27 cellular contexts compared by ENCODE assay signal in the genomic region with DNA sequence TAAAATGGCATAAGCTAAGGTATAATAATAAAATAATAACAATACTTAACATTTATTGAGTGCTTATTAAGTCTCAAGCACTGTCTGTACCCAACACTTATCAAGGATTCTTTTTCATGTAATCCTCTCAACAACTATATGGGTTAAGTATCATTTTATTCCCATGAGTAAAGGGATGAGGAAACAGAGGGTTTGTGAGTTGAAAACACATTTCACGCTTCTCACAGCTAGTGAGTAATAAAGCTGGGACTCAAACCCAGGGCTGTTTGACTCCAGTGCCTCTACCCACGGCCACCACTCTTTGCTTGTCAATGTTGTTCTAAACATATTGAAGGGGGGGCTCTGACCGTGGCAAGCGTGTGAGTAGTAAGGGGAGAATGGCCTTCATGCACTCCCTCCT. TPM values are rescaled to one million over a fixed set of nuclear protein-coding genes. Genes with fewer than 3 reads are reported as not detected.
A peak's percentile ranks its signal among the peaks of the same experiment; 100 is the strongest.
DNase-seq lines count a peak whose midpoint lies in the region; ATAC-seq and TF ChIP-seq lines count a peak whose summit lies in the region.
"Had no signal": no experiment of that assay in that cellular context is flagged by ENCODE, and none has a peak within 500 bp of the region (broad histone marks: within the 10 kb centered on the region; RNA-seq: fewer than 3 reads in every experiment).

No MANE protein-coding gene starts in this region.

- H3K36me3 Mint-ChIP-seq in natural killer cell: no peaks in the 10 kb centered on the region
- no peaks in the 10 kb centered on the region for H3K36me3 Mint-ChIP-seq in natural killer cell treated with Interleukin-12 subunit alpha and Interleukin-12 subunit beta and Interleukin-15 and Interleukin-18, amount 100 ng/mL, for 72 hours
- peaks cover 68% of the 10 kb centered on the region for H3K36me3 Mint-ChIP-seq in central memory CD8-positive, alpha-beta T cell (ENCODE audit: insufficient read depth)

- intact Hi-C loops in natural killer cell (cut with micrococcal nuclease) (no loop called here), dorsolateral prefrontal cortex (cut with DNase I) (no loop called here), PC-9 (cut with micrococcal nuclease; ENCODE audit: unreplicated experiment) (no loop called here)

- H3K79me2 ChIP-seq in PC-9 (ENCODE audit: low read depth): no peaks in the 10 kb centered on the region

- peaks cover 70% of the 10 kb centered on the region for H3K4me1 ChIP-seq in PC-9 (replicated peaks; ENCODE audit: insufficient read depth)

- H3K27ac Mint-ChIP-seq in natural killer cell: peak overlapping the region; percentile 87 to 88
- H3K27ac Mint-ChIP-seq in natural killer cell treated with Interleukin-12 subunit alpha and Interleukin-12 subunit beta and Interleukin-15 and Interleukin-18, amount 100 ng/mL, for 72 hours: peak overlapping the region in 1 of 2 donors; percentile 32
- H3K27ac Mint-ChIP-seq in central memory CD8-positive, alpha-beta T cell (ENCODE audit: low read depth): peak overlapping the region; percentile 76
- H3K27ac Mint-ChIP-seq: endodermal cell had no signal

- H3K4me3 ChIP-seq in dorsolateral prefrontal cortex (no peak overlapping the region), PC-9 (no peak overlapping the region)
- H3K4me3 ChIP-seq: A549, body of pancreas, esophagus squamous epithelium, GM12878, lung, tibial nerve had no signal

- no peaks in the 10 kb centered on the region for H3K36me3 ChIP-seq in PC-9 (ENCODE audit: low read depth)
- H3K36me3 ChIP-seq: esophagus squamous epithelium, tibial nerve had no signal

- POLR2A ChIA-PET in PC-9 (lab: Charles Lee; ENCODE audit: unreplicated experiment): no interaction called here

- H3K4me2 ChIP-seq in PC-9: no peak overlapping the region
- H3K4me2 ChIP-seq: A549 had no signal

- no peaks in the 10 kb centered on the region for H3K9me3 Mint-ChIP-seq in natural killer cell
- no peaks in the 10 kb centered on the region for H3K9me3 Mint-ChIP-seq in natural killer cell treated with Interleukin-12 subunit alpha and Interleukin-12 subunit beta and Interleukin-15 and Interleukin-18, amount 100 ng/mL, for 72 hours
- no peaks in the 10 kb centered on the region for H3K9me3 Mint-ChIP-seq in central memory CD8-positive, alpha-beta T cell
- H3K9me3 Mint-ChIP-seq: activated T-helper 17 cell treated with anti-CD3 and anti-CD28 coated beads, Interleukin-2, amount 50 U/mL, for 72 hours had no signal

- no peaks in the 10 kb centered on the region for H4K20me1 ChIP-seq in PC-9 (ENCODE audit: insufficient read depth)

- H3K4me3 Mint-ChIP-seq in natural killer cell: no peak overlapping the region
- no peak overlapping the region for H3K4me3 Mint-ChIP-seq in natural killer cell treated with Interleukin-12 subunit alpha and Interleukin-12 subunit beta and Interleukin-15 and Interleukin-18, amount 100 ng/mL, for 72 hours
- no peak overlapping the region for H3K4me3 Mint-ChIP-seq in central memory CD8-positive, alpha-beta T cell
- H3K4me3 Mint-ChIP-seq: activated T-helper 17 cell treated with anti-CD3 and anti-CD28 coated beads, Interleukin-2, amount 50 U/mL, for 72 hours; endodermal cell had no signal

- peaks cover 58 to 82% of the 10 kb centered on the region in 2 donors for H3K4me1 Mint-ChIP-seq in natural killer cell
- H3K4me1 Mint-ChIP-seq in natural killer cell treated with Interleukin-12 subunit alpha and Interleukin-12 subunit beta and Interleukin-15 and Interleukin-18, amount 100 ng/mL, for 72 hours (ENCODE audit: low read depth in 2 of 2): peaks cover 44 to 62% of the 10 kb centered on the region in 2 donors
- peaks cover 82% of the 10 kb centered on the region for H3K4me1 Mint-ChIP-seq in central memory CD8-positive, alpha-beta T cell

- no peak for DNase-seq in natural killer cell
- no peak for DNase-seq in natural killer cell treated with Interleukin-12 subunit alpha and Interleukin-12 subunit beta and Interleukin-15 and Interleukin-18, amount 100 ng/mL, for 72 hours (ENCODE audit: low spot score)
- DNase-seq in NCI-H524 treated with DMSO at 0.1 percent for 48 hours (lab: John Stamatoyannopoulos, UW): peak; percentile 71
- no peak for DNase-seq in central memory CD8-positive, alpha-beta T cell (ENCODE audit: low spot score in 2 of 2)
- no peak for DNase-seq in dorsolateral prefrontal cortex
- no peak for DNase-seq in PC-9
- no peak for DNase-seq in NK-92 (lab: John Stamatoyannopoulos, UW; ENCODE audit: unreplicated experiment)
- no peak for DNase-seq in activated effector memory CD4-positive, alpha-beta T cell treated with anti-CD3 and anti-CD28 coated beads, Interleukin-2, amount 50 U/mL, for 16 hours
- DNase-seq: activated CD4-positive, alpha-beta T cell treated with anti-CD3 and anti-CD28 coated beads for 4 hours; body of pancreas; C1 segment of cervical spinal cord; DMS153; endodermal cell; esophagus squamous epithelium; kidney glomerular epithelial cell; MV-4-11; NCI-H1694; PC-3; SIG-M5; small intestine; stimulated activated naive CD4-positive, alpha-beta T cell had no signal

- no peak overlapping the region for H2AFZ ChIP-seq in PC-9

- TF ChIP-seq CTCF in natural killer cell (IDR thresholded peaks at IDR 0.05) (no peak), dorsolateral prefrontal cortex (IDR thresholded peaks at IDR 0.05 in 54 of 56, conservative IDR thresholded peaks at IDR 0.05 in 2 of 56; ENCODE audit: low read depth in 1 of 56, partially characterized antibody in 56 of 56) (no peak), PC-9 (conservative IDR thresholded peaks at IDR 0.05) (no peak)

- no peak for ATAC-seq in natural killer cell
- ATAC-seq in natural killer cell treated with Interleukin-12 subunit alpha and Interleukin-12 subunit beta and Interleukin-15 and Interleukin-18, amount 100 ng/mL, for 72 hours: no peak
- ATAC-seq in central memory CD8-positive, alpha-beta T cell (replicated peaks; ENCODE audit: extremely low read depth, poor library complexity, severe bottlenecking): no peak
- ATAC-seq: A549; activated T-helper 17 cell treated with anti-CD3 and anti-CD28 coated beads, Interleukin-2, amount 50 U/mL, for 72 hours; body of pancreas; GM12878; PC-3 had no signal

- CTCF ChIA-PET in PC-9 (lab: Charles Lee): no interaction called here

- no peaks in the 10 kb centered on the region for H3K9me3 ChIP-seq in PC-9 (ENCODE audit: insufficient read depth, low read depth)
- H3K9me3 ChIP-seq: A549, body of pancreas, esophagus squamous epithelium, tibial nerve had no signal

- BruUV-seq in PC-9 (replicated peaks; lab: Mats Ljungman, UMichigan): no TSS peak

- no peak overlapping the region for H3K27ac ChIP-seq in dorsolateral prefrontal cortex
- no peak overlapping the region for H3K27ac ChIP-seq in PC-9
- H3K27ac ChIP-seq: A549, body of pancreas, esophagus squamous epithelium, tibial nerve had no signal

- no peaks in the 10 kb centered on the region for H3K9me2 ChIP-seq in PC-9 (ENCODE audit: insufficient read depth)

- H3K27me3 ChIP-seq in dorsolateral prefrontal cortex (peaks cover 0 to 32% (median 8%) of the 10 kb centered on the region in 45 donors), PC-9 (ENCODE audit: insufficient read depth, low read depth) (no peaks in the 10 kb centered on the region)
- H3K27me3 ChIP-seq: body of pancreas had no signal

- no peaks in the 10 kb centered on the region for H3K27me3 Mint-ChIP-seq in natural killer cell (ENCODE audit: low read depth in 2 of 2)
- H3K27me3 Mint-ChIP-seq in natural killer cell treated with Interleukin-12 subunit alpha and Interleukin-12 subunit beta and Interleukin-15 and Interleukin-18, amount 100 ng/mL, for 72 hours: no peaks in the 10 kb centered on the region
- no peaks in the 10 kb centered on the region for H3K27me3 Mint-ChIP-seq in central memory CD8-positive, alpha-beta T cell
- H3K27me3 Mint-ChIP-seq: activated T-helper 17 cell treated with anti-CD3 and anti-CD28 coated beads, Interleukin-2, amount 50 U/mL, for 72 hours had no signal

- peaks cover 31% of the 10 kb centered on the region for H3F3A ChIP-seq in PC-9 (ENCODE audit: insufficient read depth, low read depth)

RNA-seq across cellular contexts. Expression of a gene that starts 8.7 kb away (rescaled TPM):
- total RNA-seq in natural killer cell (100 to 1,000 TPM in 2 of 3 donors, 10 to 100 TPM in 1; 31.6 to 322 (median 155) TPM), dorsolateral prefrontal cortex (1 to 10 TPM in 6 of 120 experiments, under 1 TPM in 38, not detected in 76; 0.28 to 3.6 (median 0.60) TPM), PC-9 (2021) (not detected in 2 replicates)
- 100 to 1,000 TPM in 1 of 2 donors, 10 to 100 TPM in 1; 25.7 to 148 TPM for total RNA-seq in natural killer cell treated with Interleukin-12 subunit alpha and Interleukin-12 subunit beta and Interleukin-15 and Interleukin-18, amount 100 ng/mL, for 72 hours
- total RNA-seq: PC-3, pulmonary artery endothelial cell had no signal

RNA-seq across cellular contexts. Expression of a gene that starts 29.3 kb away (rescaled TPM):
- total RNA-seq in natural killer cell (10 to 100 TPM; 11.6 to 84.1 (median 12.0) TPM), dorsolateral prefrontal cortex (1 to 10 TPM in 9 of 120 experiments, not detected in 111; 1.3 to 2.7 (median 1.7) TPM), PC-9 (2021) (not detected in 2 replicates)
- 100 to 1,000 TPM in 1 of 2 donors, 10 to 100 TPM in 1; 30.5 to 161 TPM for total RNA-seq in natural killer cell treated with Interleukin-12 subunit alpha and Interleukin-12 subunit beta and Interleukin-15 and Interleukin-18, amount 100 ng/mL, for 72 hours
- total RNA-seq: PC-3, pulmonary artery endothelial cell had no signal

RNA-seq across cellular contexts. Expression of a gene that starts 30.9 kb away (rescaled TPM):
- total RNA-seq in natural killer cell: 10 to 100 TPM in 1 of 3 donors, 1 to 10 TPM in 2; 7.6 to 52.1 (median 8.2) TPM
- 10 to 100 TPM in 1 of 2 donors, 1 to 10 TPM in 1; 7.1 to 49.4 TPM for total RNA-seq in natural killer cell treated with Interleukin-12 subunit alpha and Interleukin-12 subunit beta and Interleukin-15 and Interleukin-18, amount 100 ng/mL, for 72 hours
- 1 to 10 TPM in 2 of 120 experiments, under 1 TPM in 11, not detected in 107; 0.19 to 1.4 (median 0.53) TPM for total RNA-seq in dorsolateral prefrontal cortex
- not detected in 2 replicates for total RNA-seq in PC-9 (2021)
- total RNA-seq: body of pancreas, endodermal cell, PC-3, pulmonary artery endothelial cell had no signal

RNA-seq across cellular contexts. Expression of a gene that starts 46.2 kb away (rescaled TPM):
- total RNA-seq in natural killer cell: 10 to 100 TPM; 35.1 to 43.9 (median 37.0) TPM
- total RNA-seq in natural killer cell treated with Interleukin-12 subunit alpha and Interleukin-12 subunit beta and Interleukin-15 and Interleukin-18, amount 100 ng/mL, for 72 hours: 10 to 100 TPM; 45.0 to 58.8 TPM
- 10 to 100 TPM; 41.4 to 68.0 (median 57.4) TPM for total RNA-seq in dorsolateral prefrontal cortex
- total RNA-seq in PC-9 (2021): 24.9 and 30.9 TPM in 2 replicates

RNA-seq across cellular contexts. Expression of a gene that starts 49.1 kb away (rescaled TPM):
- under 1 TPM in 2 of 3 donors, not detected in 1; 0.49 to 0.58 TPM for total RNA-seq in natural killer cell
- total RNA-seq in natural killer cell treated with Interleukin-12 subunit alpha and Interleukin-12 subunit beta and Interleukin-15 and Interleukin-18, amount 100 ng/mL, for 72 hours: under 1 TPM in 1 of 2 donors, not detected in 1; 0.45 TPM
- 10 to 100 TPM in 11 of 120 experiments, 1 to 10 TPM in 98, under 1 TPM in 10, not detected in 1; 0.48 to 22.0 (median 4.5) TPM for total RNA-seq in dorsolateral prefrontal cortex
- 39.4 and 43.1 TPM in 2 replicates for total RNA-seq in PC-9 (2021)

Comparison
In these comparisons a context has a peak if more than half of its experiments do, and no peak if none do; other contexts are left out.
1. RNA of a gene that starts 8.7 kb away (total RNA-seq): 31.6 to 322 TPM in natural killer cell and 25.7 to 148 TPM in natural killer cell treated with Interleukin-12 subunit alpha and Interleukin-12 subunit beta and Interleukin-15 and Interleukin-18, amount 100 ng/mL, for 72 hours; 0.28 to 3.6 TPM in dorsolateral prefrontal cortex and not detected in PC-9; every median in the first group is over 4 times any median in the second.